ENCODE assay signal across 10 cellular contexts in the genomic region with DNA sequence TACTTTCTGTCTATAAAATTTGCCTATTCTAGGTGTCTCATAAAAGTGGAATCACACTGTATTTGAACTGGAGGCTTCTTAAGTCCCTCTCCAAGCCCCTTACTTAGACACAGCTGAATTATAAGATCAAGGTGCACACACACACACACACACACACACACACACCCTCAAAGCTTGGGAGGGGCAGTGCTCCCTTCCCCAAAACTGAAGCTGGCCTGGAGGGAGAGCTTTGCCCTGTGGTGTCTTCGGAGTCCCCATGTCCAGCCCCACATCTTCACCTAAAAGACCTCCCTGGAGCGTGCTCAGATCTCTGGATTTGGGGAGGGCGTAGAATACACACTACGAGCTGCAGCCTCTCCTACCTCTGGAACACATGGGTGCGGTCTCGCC. TPM values are rescaled to one million over a fixed set of nuclear protein-coding genes. Genes with fewer than 3 reads are reported as not detected.
DNase-seq lines count a peak whose midpoint lies in the region; ATAC-seq and TF ChIP-seq lines count a peak whose summit lies in the region.
"Had no signal": no experiment of that assay in that cellular context is flagged by ENCODE, and none has a peak within 500 bp of the region (broad histone marks: within the 10 kb centered on the region; RNA-seq: fewer than 3 reads in every experiment).

No MANE protein-coding gene starts in this region.

- DNase-seq in HS-5 (ENCODE audit: low read depth) (peak; percentile 2), breast epithelium (ENCODE audit: low spot score in 2 of 2) (no peak), left lung (no peak), superior temporal gyrus (ENCODE audit: extremely low spot score) (no peak), NCI-H1417 (lab: John Stamatoyannopoulos, UW) (no peak)
- DNase-seq in stimulated activated naive B cell treated with anti-CD40 and anti-IgM and Interleukin-4, amounts not matched to agents 10 μg/mL and 1 μg/mL and 100 μg/mL, for 72 hours = no peak
- DNase-seq: immature natural killer cell, Karpas-422 had no signal

- H3K4me3 ChIP-seq in breast epithelium (peak overlapping the region; percentile 76 to 100 (median 79)), left lung (peak overlapping the region; percentile 73 to 95)

- intact Hi-C loops in breast epithelium (cut with DNase I; ENCODE audit: low total_unique reads) (no loop called here), left lung (cut with DNase I) (no loop called here)

- no peaks in the 10 kb centered on the region for H3K9me3 Mint-ChIP-seq in stimulated activated naive B cell treated with anti-CD40 and anti-IgM and Interleukin-4, amounts not matched to agents 10 μg/mL and 1 μg/mL and 100 μg/mL, for 72 hours
- H3K9me3 Mint-ChIP-seq: immature natural killer cell had no signal

- no peaks in the 10 kb centered on the region for H3K9me3 ChIP-seq in breast epithelium
- H3K9me3 ChIP-seq in left lung = no peaks in the 10 kb centered on the region

- TF ChIP-seq CTCF in breast epithelium (IDR thresholded peaks at IDR 0.05) (no peak), left lung (IDR thresholded peaks at IDR 0.05) (no peak)

- TF ChIP-seq POLR2A in breast epithelium (IDR thresholded peaks at IDR 0.05) = no peak

- peaks cover 16 to 17% of the 10 kb centered on the region in 2 donors for H3K4me1 ChIP-seq in breast epithelium
- H3K4me1 ChIP-seq in left lung = peaks cover 30 to 43% of the 10 kb centered on the region in 2 donors

- H3K4me1 Mint-ChIP-seq in stimulated activated naive B cell treated with anti-CD40 and anti-IgM and Interleukin-4, amounts not matched to agents 10 μg/mL and 1 μg/mL and 100 μg/mL, for 72 hours = peaks cover 9% of the 10 kb centered on the region in 2 donors
- H3K4me1 Mint-ChIP-seq: immature natural killer cell had no signal

- peak overlapping the region; percentile 89 to 99 for H3K27ac ChIP-seq in breast epithelium
- H3K27ac ChIP-seq in left lung = peak overlapping the region; percentile 91 to 92

- peaks cover 55 to 61% of the 10 kb centered on the region in 2 donors for H3K27me3 Mint-ChIP-seq in stimulated activated naive B cell treated with anti-CD40 and anti-IgM and Interleukin-4, amounts not matched to agents 10 μg/mL and 1 μg/mL and 100 μg/mL, for 72 hours

- H3K27me3 ChIP-seq in breast epithelium (no peaks in the 10 kb centered on the region), left lung (peaks cover 0 to 33% of the 10 kb centered on the region in 2 donors)

- no peak overlapping the region for H3K27ac Mint-ChIP-seq in stimulated activated naive B cell treated with anti-CD40 and anti-IgM and Interleukin-4, amounts not matched to agents 10 μg/mL and 1 μg/mL and 100 μg/mL, for 72 hours
- H3K27ac Mint-ChIP-seq: immature natural killer cell had no signal

- H3K36me3 ChIP-seq in breast epithelium (no peaks in the 10 kb centered on the region), left lung (no peaks in the 10 kb centered on the region)

- peak overlapping the region; percentile 63 to 75 for H3K4me3 Mint-ChIP-seq in stimulated activated naive B cell treated with anti-CD40 and anti-IgM and Interleukin-4, amounts not matched to agents 10 μg/mL and 1 μg/mL and 100 μg/mL, for 72 hours
- H3K4me3 Mint-ChIP-seq: immature natural killer cell had no signal

- peaks cover 0 to 2% of the 10 kb centered on the region in 2 donors for H3K36me3 Mint-ChIP-seq in stimulated activated naive B cell treated with anti-CD40 and anti-IgM and Interleukin-4, amounts not matched to agents 10 μg/mL and 1 μg/mL and 100 μg/mL, for 72 hours
- H3K36me3 Mint-ChIP-seq: immature natural killer cell had no signal

- ATAC-seq in left lung (no peak), GM18873 (IDR thresholded peaks at IDR 0.05; ENCODE audit: low FRiP score, unreplicated experiment) (no peak), HG03175 (IDR thresholded peaks at IDR 0.05; ENCODE audit: unreplicated experiment) (no peak)
- ATAC-seq in stimulated activated naive B cell treated with anti-CD40 and anti-IgM and Interleukin-4, amounts not matched to agents 10 μg/mL and 1 μg/mL and 100 μg/mL, for 72 hours (replicated peaks) = peak in 1 of 2 donors; percentile 10

RNA-seq across cellular contexts. Expression of gene EMP2, which starts 0.8 kb away (rescaled TPM):
- total RNA-seq in breast epithelium (10 to 100 TPM; 46.9 to 69.2 (median 66.0) TPM), left lung (100 to 1,000 TPM; 263 to 487 TPM)
